7 cellular contexts compared by ENCODE assay signal in genomic region chr14:39169541-39169900, GRCh38. TPM values are rescaled to one million over a fixed set of nuclear protein-coding genes. Genes with fewer than 3 reads are reported as not detected.
DNase-seq lines count a peak whose midpoint lies in the region; ATAC-seq and TF ChIP-seq lines count a peak whose summit lies in the region.

No MANE protein-coding gene starts in this region.

- peak overlapping the region; percentile 71 for H3K4me3 ChIP-seq in IMR-90 (ENCODE audit: insufficient read depth, low read depth, low read length)
- peak overlapping the region; percentile 73 to 97 (median 96) for H3K4me3 ChIP-seq in liver (ENCODE audit: low read depth in 1 of 3, low read length in 3 of 3)
- peak overlapping the region; percentile 81 to 86 for H3K4me3 ChIP-seq in tibial artery

- H3K9ac ChIP-seq in IMR-90 (ENCODE audit: low read depth, low read length): peak overlapping the region; percentile 88
- peak overlapping the region; percentile 91 to 95 for H3K9ac ChIP-seq in liver (ENCODE audit: low read depth in 1 of 2, low read length in 2 of 2)

- dilution Hi-C loops in IMR-90 (cut with HindIII; ENCODE audit: low sequenced_read_pairs, unreplicated experiment): no loop called here

- H2BK15ac ChIP-seq in IMR-90 (ENCODE audit: low read depth, low read length): no peak overlapping the region; the same call in 2 of the 3 replicates

- H3K36me3 ChIP-seq in IMR-90 (ENCODE audit: control insufficient read depth, insufficient read depth, low read length) (peaks cover 6% of the 10 kb centered on the region), liver (ENCODE audit: control insufficient read depth in 4 of 4, insufficient read depth in 3 of 4, low read depth in 1 of 4, low read length in 3 of 4) (peaks cover 0 to 2% (median under 1%) of the 10 kb centered on the region in 4 donors), tibial artery (peaks cover 0 to 8% (median 0%) of the 10 kb centered on the region in 3 donors)

- WGBS in IMR-90 (ENCODE audit: extremely low coverage in 2 of 2, insufficient read length in 1 of 2), 2 experiments: 0% methylated on average over 6 of the region's 7 CpGs; no CpG with 5 or more reads in 1 of the 2 experiments
- 0% methylated on average over 7 of the region's 7 CpGs for WGBS in liver

- TF ChIP-seq CTCF in IMR-90 (conservative IDR thresholded peaks at IDR 0.05; ENCODE audit: low read depth, low read length) (no peak), liver (IDR thresholded peaks at IDR 0.05; ENCODE audit: low read depth, low read length, missing input control) (no peak), tibial artery (IDR thresholded peaks at IDR 0.05) (no peak)

- peak overlapping the region; percentile 51 for H4K5ac ChIP-seq in IMR-90 (ENCODE audit: low read depth, low read length)

- in situ Hi-C loops in IMR-90 (cut with MboI; ENCODE audit: low sequenced_read_pairs): no loop called here
- in situ Hi-C loops in T47D (cut with HindIII; ENCODE audit: low pct_unique_long_range_greater_than_20kb, low sequenced_read_pairs): no loop called here

- TF ChIP-seq RAD21 in IMR-90 (IDR thresholded peaks at IDR 0.05; ENCODE audit: low read length) (no peak), liver (IDR thresholded peaks at IDR 0.05) (no peak)

- peak overlapping the region; percentile 82 for H2BK5ac ChIP-seq in IMR-90 (ENCODE audit: low read depth, low read length, poor library complexity, severe bottlenecking)

- intact Hi-C loops in IMR-90 (cut with micrococcal nuclease): no loop called here
- intact Hi-C loops in tibial artery (cut with DNase I; ENCODE audit: low total_unique reads): no loop called here

- H3K4ac ChIP-seq in IMR-90 (ENCODE audit: low read depth, low read length): peak overlapping the region; percentile 88

- H2AK9ac ChIP-seq in IMR-90 (replicated peaks; ENCODE audit: low read depth, low read length, poor library complexity): peak overlapping the region; percentile 82

- no peak overlapping the region for H2BK20ac ChIP-seq in IMR-90 (ENCODE audit: low read depth, low read length)

- H4K91ac ChIP-seq in IMR-90 (ENCODE audit: insufficient read depth, low read depth, low read length): peak overlapping the region; percentile 72; the same call in 1 of the 2 replicates

- peak; percentile 7 for ATAC-seq in GM18909 (IDR thresholded peaks at IDR 0.05; ENCODE audit: poor library complexity, unreplicated experiment)
- no peak for ATAC-seq in IMR-90 (ENCODE audit: low read depth)

- H4K20me1 ChIP-seq in IMR-90 (ENCODE audit: insufficient read depth, low read length): no peaks in the 10 kb centered on the region

- H3K4me2 ChIP-seq in IMR-90 (ENCODE audit: low read depth, low read length): peak overlapping the region; percentile 98

- H3K4me1 ChIP-seq in IMR-90 (ENCODE audit: control insufficient read depth, insufficient read depth, low read length): no peaks in the 10 kb centered on the region
- peaks cover 10 to 26% (median 17%) of the 10 kb centered on the region in 4 donors for H3K4me1 ChIP-seq in liver (ENCODE audit: control insufficient read depth in 4 of 4, insufficient read depth in 4 of 4, low read length in 3 of 4)
- peaks cover 0 to 38% (median 25%) of the 10 kb centered on the region in 4 donors for H3K4me1 ChIP-seq in tibial artery

- no peaks in the 10 kb centered on the region for H3K9me3 ChIP-seq in IMR-90 (ENCODE audit: control insufficient read depth, insufficient read depth, low read length)
- no peaks in the 10 kb centered on the region for H3K9me3 ChIP-seq in liver (ENCODE audit: control insufficient read depth in 4 of 4, low read length in 3 of 4)
- no peaks in the 10 kb centered on the region for H3K9me3 ChIP-seq in tibial artery

- peak overlapping the region; percentile 88 for H3K23ac ChIP-seq in IMR-90 (ENCODE audit: low read depth, low read length)

- no TSS peak for BruUV-seq in IMR-90 (replicated peaks; lab: Mats Ljungman, UMichigan)

- H3K14ac ChIP-seq in IMR-90 (replicated peaks; ENCODE audit: low read depth, low read length): peak overlapping the region; percentile 98

- H2AK5ac ChIP-seq in IMR-90 (ENCODE audit: low read depth, low read length): peak overlapping the region; percentile 58

- H3K27me3 ChIP-seq in IMR-90 (ENCODE audit: control insufficient read depth, insufficient read depth, low read length) (no peaks in the 10 kb centered on the region), liver (ENCODE audit: control insufficient read depth in 4 of 4, insufficient read depth in 4 of 4, low read length in 3 of 4) (no peaks in the 10 kb centered on the region), tibial artery (no peaks in the 10 kb centered on the region)

- H2BK120ac ChIP-seq in IMR-90 (ENCODE audit: low read depth, low read length): 0 out of 2 replicates have a peak overlapping the region, but pooled peaks have one; percentile 80

- no peak for TF ChIP-seq POLR2A in IMR-90 (IDR thresholded peaks at IDR 0.05; ENCODE audit: low read depth, low read length)

- peak overlapping the region; percentile 92 for H2AFZ ChIP-seq in IMR-90 (replicated peaks; ENCODE audit: low read length, poor library complexity)

- 0 out of 2 replicates have a peak, but pooled peaks cover 1% of the 10 kb centered on the region for H3K9me1 ChIP-seq in IMR-90 (ENCODE audit: insufficient read depth, low read length)

- peaks cover 21 to 40% of the 10 kb centered on the region in 2 experiments for H3K79me1 ChIP-seq in IMR-90 (ENCODE audit: low read depth in 1 of 2, low read length in 2 of 2)

- H4K8ac ChIP-seq in IMR-90 (ENCODE audit: low read depth in 2 of 2, low read length in 2 of 2): peak overlapping the region; percentile 74 to 81; a peak in 2 of 4 replicates

- peak overlapping the region; percentile 94 for H3K56ac ChIP-seq in IMR-90 (ENCODE audit: extremely low read depth, insufficient read depth, low read length)

- peak overlapping the region; percentile 30; the same call in 1 of the 2 replicates for H3K18ac ChIP-seq in IMR-90 (ENCODE audit: low read depth, low read length)

- CTCF ChIA-PET in IMR-90 (lab: Yijun Ruan, JAX): no interaction called here

- DNase-seq in IMR-90: no peak
- DNase-seq in T47D (ENCODE audit: low read depth in 1 of 2, low spot score in 1 of 2): peak; percentile 67 to 70
- no peak for DNase-seq in tibial artery
- DNase-seq in MV-4-11 (lab: John Stamatoyannopoulos, UW): no peak
- no peak for DNase-seq in NCI-H1694 (lab: John Stamatoyannopoulos, UW)

- POLR2A ChIA-PET in IMR-90 (lab: Charles Lee; ENCODE audit: unreplicated experiment): interaction anchor here (0.9 kb wide), 1 partner anchor 11 kb away, joined by 3 read pairs; no protein-coding TSS in a partner anchor

- H3K27ac ChIP-seq in IMR-90 (ENCODE audit: insufficient read depth, low read length): peak overlapping the region; percentile 86
- peak overlapping the region; percentile 89 to 94 for H3K27ac ChIP-seq in liver (ENCODE audit: low read depth in 1 of 2, low read length in 2 of 2)
- peak overlapping the region; percentile 93 to 96 for H3K27ac ChIP-seq in tibial artery

TF ChIP-seq in IMR-90, 13 proteins besides CTCF, POLR2A, EP300 and RAD21:
- TF ChIP-seq BHLHE40 (IDR thresholded peaks at IDR 0.05; ENCODE audit: low read depth, low read length) (no peak), MXI1 (IDR thresholded peaks at IDR 0.05; ENCODE audit: borderline replicate concordance, low read depth, low read length) (peak; percentile 30; the same call in 1 of the 2 replicates)
TF ChIP-seq in IMR-90: peak in this region for 1.

TF ChIP-seq in liver, 16 proteins besides CTCF, POLR2A, EP300 and RAD21 (continues in another document):
- TF ChIP-seq GABPA (IDR thresholded peaks at IDR 0.05 in 1 of 2, conservative IDR thresholded peaks at IDR 0.05 in 1 of 2) (no peak), HNF4G (IDR thresholded peaks at IDR 0.05) (no peak), ATF3 (IDR thresholded peaks at IDR 0.05) (no peak), NR2F2 (IDR thresholded peaks at IDR 0.05) (no peak), YY1 (IDR thresholded peaks at IDR 0.05) (no peak), SP1 (IDR thresholded peaks at IDR 0.05) (no peak), EGR1 (IDR thresholded peaks at IDR 0.05; ENCODE audit: low read depth in 2 of 2) (no peak), HNF4A (conservative IDR thresholded peaks at IDR 0.05) (no peak), TAF1 (conservative IDR thresholded peaks at IDR 0.05) (no peak), FOXA1 (IDR thresholded peaks at IDR 0.05) (no peak)

RNA-seq across cellular contexts. Expression of gene TRAPPC6B, which starts 0.6 kb away (rescaled TPM):
- total RNA-seq in IMR-90 (2012; rRNA removed) (17.0 and 32.8 TPM in 2 replicates), liver (10 to 100 TPM; 15.2 to 22.2 TPM)
- polyA plus RNA-seq in IMR-90 (2012; rRNA removed) (7.2 and 12.3 TPM in 2 replicates), liver (10 to 100 TPM in 1 of 2 donors, 1 to 10 TPM in 1; 9.7 to 20.0 TPM)
- 5.4 and 7.7 TPM in 2 replicates for polyA plus RNA-seq in IMR-90 (2012; cell fraction: cytosol; rRNA removed)
- 8.8 and 30.8 TPM in 2 replicates for polyA plus RNA-seq in IMR-90 (2012; cell fraction: nucleus; rRNA removed; ENCODE audit: low replicate concordance)

RNA-seq across cellular contexts. Expression of gene PNN, which starts 5.5 kb away (rescaled TPM):
- total RNA-seq in IMR-90 (2012; rRNA removed): 14.9 and 23.6 TPM in 2 replicates
- polyA plus RNA-seq in IMR-90 (2012; rRNA removed): 20.6 and 28.8 TPM in 2 replicates
- 5.7 and 13.3 TPM in 2 replicates for polyA plus RNA-seq in IMR-90 (2012; cell fraction: cytosol; rRNA removed)
- 68.5 and 247 TPM in 2 replicates for polyA plus RNA-seq in IMR-90 (2012; cell fraction: nucleus; rRNA removed; ENCODE audit: low replicate concordance)
- total RNA-seq in liver: 10 to 100 TPM; 11.3 to 31.5 TPM
- polyA plus RNA-seq in liver: 10 to 100 TPM; 16.2 to 56.7 TPM

RNA-seq across cellular contexts. Expression of gene GEMIN2, which starts 55.4 kb away (rescaled TPM):
- 10.6 and 12.8 TPM in 2 replicates for total RNA-seq in IMR-90 (2012; rRNA removed)
- 11.2 and 11.9 TPM in 2 replicates for polyA plus RNA-seq in IMR-90 (2012; rRNA removed)
- polyA plus RNA-seq in IMR-90 (2012; cell fraction: cytosol; rRNA removed): 3.0 and 3.4 TPM in 2 replicates
- 3.1 and 8.4 TPM in 2 replicates for polyA plus RNA-seq in IMR-90 (2012; cell fraction: nucleus; rRNA removed; ENCODE audit: low replicate concordance)
- 1 to 10 TPM; 4.8 to 9.0 TPM for total RNA-seq in liver
- 1 to 10 TPM; 2.8 to 4.1 TPM for polyA plus RNA-seq in liver

Comparison
In these comparisons a context has a peak if more than half of its experiments do, and no peak if none do; other contexts are left out.
1. DNase-seq: peak in T47D (2 of 2); none in IMR-90 (single experiment), tibial artery (0 of 2), MV-4-11 (single experiment) and NCI-H1694 (single experiment).
2. Peak in every context shown above with its lines, with median percentiles within 50 percentile points of each other: H3K27ac ChIP-seq and H3K4me3 ChIP-seq.